8 cellular contexts compared by ENCODE assay signal in genomic region chr13:109610517-109610916, GRCh38.
DNase-seq lines count a peak whose midpoint lies in the region; ATAC-seq, FAIRE-seq and TF ChIP-seq lines count a peak whose summit lies in the region.

No MANE protein-coding gene starts in this region.

- intact Hi-C loops in dorsolateral prefrontal cortex (cut with DNase I) = no loop called here

- DNase-seq in A172 (ENCODE audit: low spot score) (peak; percentile 22), T-helper 1 cell (peak in 3 of 5 donors; percentile 9 to 16 (median 10)), dorsolateral prefrontal cortex (peak in 1 of 10 donors; percentile 47), neural crest cell (ENCODE audit: low read depth, low spot score) (no peak), SW 1271 (lab: John Stamatoyannopoulos, UW) (no peak), NCI-H1092 treated with DMSO at 0.1 percent for 48 hours (lab: John Stamatoyannopoulos, UW) (no peak), urothelium cell line (ENCODE audit: low spot score) (no peak)

- no peak overlapping the region for H3K4me3 Mint-ChIP-seq in neural crest cell

- no peak overlapping the region for H3K27ac Mint-ChIP-seq in neural crest cell (ENCODE audit: unreplicated experiment)

- no peaks in the 10 kb centered on the region for H3K9me3 Mint-ChIP-seq in neural crest cell

- TF ChIP-seq CTCF in dorsolateral prefrontal cortex (IDR thresholded peaks at IDR 0.05 in 54 of 56, conservative IDR thresholded peaks at IDR 0.05 in 2 of 56; ENCODE audit: low read depth in 1 of 56, partially characterized antibody in 56 of 56) (peak in 36 of 56 donors; percentile 9 to 57 (median 29)), neural crest cell (conservative IDR thresholded peaks at IDR 0.05) (peak; percentile 24)

- no peaks in the 10 kb centered on the region for H3K27me3 ChIP-seq in dorsolateral prefrontal cortex

- H3K4me3 ChIP-seq in dorsolateral prefrontal cortex = no peak overlapping the region

- no peaks in the 10 kb centered on the region for H3K27me3 Mint-ChIP-seq in neural crest cell (ENCODE audit: low read depth)

- no peaks in the 10 kb centered on the region for H3K36me3 Mint-ChIP-seq in neural crest cell (ENCODE audit: low read depth)

- peak; percentile 62 for ATAC-seq in GM18868 (IDR thresholded peaks at IDR 0.05; ENCODE audit: unreplicated experiment)

- H3K4me1 Mint-ChIP-seq in neural crest cell = no peaks in the 10 kb centered on the region

- no peak for FAIRE-seq in urothelium cell line (lab: Jason Lieb, UNC)

- H3K27ac ChIP-seq in dorsolateral prefrontal cortex = no peak overlapping the region

Comparison
In these comparisons a context has a peak if more than half of its experiments do, and no peak if none do; other contexts are left out.
1. DNase-seq: peak in A172 (single experiment) and T-helper 1 cell (3 of 5); none in neural crest cell (single experiment), SW 1271 (0 of 2), NCI-H1092 treated with DMSO at 0.1 percent for 48 hours (single experiment) and urothelium cell line (single experiment).